In the genomic region with DNA sequence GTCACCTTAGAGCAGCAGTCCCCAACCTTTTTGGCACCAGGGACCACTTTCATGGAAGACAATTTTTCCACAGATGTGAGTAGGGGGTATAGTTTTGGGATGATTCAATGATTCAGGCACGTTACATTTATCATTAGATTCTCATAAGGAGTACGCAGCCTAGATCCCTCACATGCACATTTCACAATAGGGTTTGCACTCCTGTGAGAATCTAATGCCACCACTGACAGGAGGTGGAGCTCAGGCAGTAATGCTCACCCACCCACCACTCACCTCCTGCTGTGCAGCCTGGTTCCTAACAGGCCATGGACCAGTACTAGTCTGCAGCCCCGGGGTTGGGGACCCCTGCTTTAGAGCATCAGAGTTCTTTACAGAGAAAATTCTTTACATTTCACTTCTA, we compare ENCODE assay signal across 1 cellular context.
TF ChIP-seq lines count a peak whose summit lies in the region.

No MANE protein-coding gene starts in this region.

TF ChIP-seq in GM23338, 12 proteins besides CTCF, POLR2A, EP300 and RAD21 (continued from another document):
- no peak for TF ChIP-seq ETS1 (IDR thresholded peaks at IDR 0.05)
- TF ChIP-seq JUNB (IDR thresholded peaks at IDR 0.05; ENCODE audit: unreplicated experiment), result no peak
- no peak for TF ChIP-seq ZNF462 (CRISPR knock-in tag; IDR thresholded peaks at IDR 0.05)
- no peak for TF ChIP-seq ZNF331 (CRISPR knock-in tag; IDR thresholded peaks at IDR 0.05; ENCODE audit: low read depth)
